Comparison of ENCODE assay signal across 24 cellular contexts in genomic region chr1:41611068-41611931, GRCh38.
DNase-seq lines count a peak whose midpoint lies in the region; ATAC-seq, FAIRE-seq and TF ChIP-seq lines count a peak whose summit lies in the region.
"Had no signal": no experiment of that assay in that cellular context is flagged by ENCODE, and none has a peak within 500 bp of the region (broad histone marks: within the 10 kb centered on the region; RNA-seq: fewer than 3 reads in every experiment).

No MANE protein-coding gene starts in this region.

- H3K36me3 ChIP-seq in H1 (ENCODE audit: control insufficient read depth in 2 of 4, insufficient read depth in 4 of 4, low read length in 3 of 4) = no peaks in the 10 kb centered on the region
- no peaks in the 10 kb centered on the region for H3K36me3 ChIP-seq in vagina
- H3K36me3 ChIP-seq: ascending aorta had no signal

- no peak for TF ChIP-seq CTCF in H1 (IDR thresholded peaks at IDR 0.05; ENCODE audit: control extremely low read depth in 1 of 3, insufficient read depth in 1 of 3, low read depth in 1 of 3, low read length in 3 of 3)
- no peak for TF ChIP-seq CTCF in vagina (IDR thresholded peaks at IDR 0.05)

- no peak overlapping the region for H2BK120ac ChIP-seq in H1 (replicated peaks; ENCODE audit: low read depth, low read length)

- CTCF ChIA-PET in activated naive CD4-positive, alpha-beta T cell treated with anti-CD3 and anti-CD28 coated beads, Interleukin-2, amount 10 ng/mL, durations not matched to agents 7 days and 5 days (lab: Charles Lee) = no interaction called here
- CTCF ChIA-PET in H1 (lab: Charles Lee; ENCODE audit: partially characterized antibody) = interaction anchor here (1.0 to 2.5 kb wide), 5 partner anchors 11 to 46 kb away, joined by 3 to 7 read pairs (median 4); no protein-coding TSS in a partner anchor

- TF ChIP-seq POLR2A in H1 (IDR thresholded peaks at IDR 0.05; ENCODE audit: control extremely low read depth in 1 of 2, low read depth in 2 of 2, low read length in 2 of 2) (no peak), vagina (IDR thresholded peaks at IDR 0.05) (no peak)

- H3K4me3 ChIP-seq in H1 (ENCODE audit: extremely low read depth in 1 of 4, insufficient read depth in 2 of 4, low read depth in 3 of 4, low read length in 4 of 4) (no peak overlapping the region), vagina (no peak overlapping the region)
- H3K4me3 ChIP-seq: ascending aorta had no signal

- no peak overlapping the region for H3K9ac ChIP-seq in H1 (replicated peaks in 1 of 4; ENCODE audit: extremely low read depth in 1 of 4, low read depth in 3 of 4, low read length in 3 of 4)

- no peaks in the 10 kb centered on the region for H3K79me1 ChIP-seq in H1 (ENCODE audit: low read depth, low read length)

- no peak overlapping the region for H3K4me3 Mint-ChIP-seq in activated naive CD4-positive, alpha-beta T cell treated with anti-CD3 and anti-CD28 coated beads, Interleukin-2, amount 10 ng/mL, durations not matched to agents 7 days and 5 days
- H3K4me3 Mint-ChIP-seq: activated CD4-positive, alpha-beta T cell treated with anti-CD3 and anti-CD28 coated beads, Interleukin-2, amount 10 ng/mL, durations not matched to agents 24 days and 14 days; naive thymus-derived CD4-positive, alpha-beta T cell; T-cell had no signal

- H3K27me3 ChIP-seq in H1 (replicated peaks in 1 of 4; ENCODE audit: control insufficient read depth in 3 of 4, extremely low read depth in 1 of 4, insufficient read depth in 3 of 4, low read length in 3 of 4) (no peaks in the 10 kb centered on the region; a peak in 1 of 7 replicates), vagina (no peaks in the 10 kb centered on the region)
- H3K27me3 ChIP-seq: ascending aorta had no signal

- no peaks in the 10 kb centered on the region for H3K23me2 ChIP-seq in H1 (ENCODE audit: low read depth, low read length)

- H3K9me3 Mint-ChIP-seq in activated naive CD4-positive, alpha-beta T cell treated with anti-CD3 and anti-CD28 coated beads, Interleukin-2, amount 10 ng/mL, durations not matched to agents 7 days and 5 days = peaks cover 1% of the 10 kb centered on the region
- H3K9me3 Mint-ChIP-seq: naive thymus-derived CD4-positive, alpha-beta T cell; T-cell had no signal

- H3K36me3 Mint-ChIP-seq in activated naive CD4-positive, alpha-beta T cell treated with anti-CD3 and anti-CD28 coated beads, Interleukin-2, amount 10 ng/mL, durations not matched to agents 7 days and 5 days = peaks cover 9% of the 10 kb centered on the region

- no peak for TF ChIP-seq RAD21 in H1 (IDR thresholded peaks at IDR 0.05 in 1 of 2, conservative IDR thresholded peaks at IDR 0.05 in 1 of 2; ENCODE audit: low read depth in 2 of 2, low read length in 2 of 2)

- H3K4me1 ChIP-seq in H1 (replicated peaks in 1 of 4; ENCODE audit: control insufficient read depth in 3 of 4, insufficient read depth in 4 of 4, low read length in 3 of 4) (no peaks in the 10 kb centered on the region; a peak in 1 of 7 replicates), vagina (peaks cover 16% of the 10 kb centered on the region)
- H3K4me1 ChIP-seq: ascending aorta had no signal

- no peak for ATAC-seq in GM18907 (IDR thresholded peaks at IDR 0.05; ENCODE audit: unreplicated experiment)
- ATAC-seq: naive thymus-derived CD4-positive, alpha-beta T cell; right cardiac atrium; T-cell had no signal

- no peak for DNase-seq in activated naive CD4-positive, alpha-beta T cell treated with anti-CD3 and anti-CD28 coated beads, Interleukin-2, amount 10 ng/mL, durations not matched to agents 7 days and 5 days
- no peak for DNase-seq in activated naive CD4-positive, alpha-beta T cell (lab: John Stamatoyannopoulos, UW)
- DNase-seq in NCI-H2029 (lab: John Stamatoyannopoulos, UW) = peak; percentile 69
- no peak for DNase-seq in H1 (ENCODE audit: low read depth in 1 of 2, low spot score in 2 of 2)
- peak; percentile 70 to 74 for DNase-seq in vagina (ENCODE audit: extremely low spot score in 2 of 2)
- no peak for DNase-seq in DMS79 (lab: John Stamatoyannopoulos, UW)
- no peak for DNase-seq in AG08396 (ENCODE audit: low spot score)
- DNase-seq: activated CD4-positive, alpha-beta T cell treated with anti-CD3 and anti-CD28 coated beads, Interleukin-2, amount 10 ng/mL, durations not matched to agents 24 days and 14 days; activated CD8-positive, alpha-beta memory T cell treated with anti-CD3 and anti-CD28 coated beads, Interleukin-2, amount 50 U/mL, for 4 hours; activated gamma-delta T cell; C1 segment of cervical spinal cord; cerebellar nuclear complex; effector CD8-positive, alpha-beta T cell; mesenchymal stem cell; MM.1S; NCI-H1930; NCI-H446; right cardiac atrium; stimulated activated CD8-positive, alpha-beta memory T cell treated with anti-CD3 and anti-CD28 coated beads, Interleukin-4, amount 100 ng/mL, for 48 hours; substantia nigra; T-cell had no signal

- no peak overlapping the region for H2BK20ac ChIP-seq in H1 (ENCODE audit: low read length)

- no peak for FAIRE-seq in H1 (lab: Jason Lieb, UNC)

- no peak overlapping the region for H2BK12ac ChIP-seq in H1 (ENCODE audit: low read depth, low read length)

- no peak overlapping the region for H3K56ac ChIP-seq in H1 (replicated peaks; ENCODE audit: insufficient read length, low read depth, low read length)

- H4K8ac ChIP-seq in H1 (ENCODE audit: extremely low read depth, insufficient read depth, low read length) = no peak overlapping the region; the same call in 1 of the 2 replicates

- H3K4me1 Mint-ChIP-seq in activated naive CD4-positive, alpha-beta T cell treated with anti-CD3 and anti-CD28 coated beads, Interleukin-2, amount 10 ng/mL, durations not matched to agents 7 days and 5 days = peaks cover 14% of the 10 kb centered on the region

- intact Hi-C loops in vagina (cut with DNase I) = no loop called here

- H4K91ac ChIP-seq in H1 (replicated peaks; ENCODE audit: insufficient read length, low read length) = no peak overlapping the region

- no peak overlapping the region for H3K4ac ChIP-seq in H1 (replicated peaks; ENCODE audit: insufficient read length, low read depth, low read length)

- no peak overlapping the region for H3K14ac ChIP-seq in H1 (ENCODE audit: insufficient read length)

- no peaks in the 10 kb centered on the region for H4K20me1 ChIP-seq in H1 (replicated peaks in 1 of 2; ENCODE audit: control insufficient read depth in 1 of 2, insufficient read depth in 2 of 2, low read length in 2 of 2)

- no peak overlapping the region for H4K5ac ChIP-seq in H1 (ENCODE audit: insufficient read length, low read depth, low read length)

- peak overlapping the region; percentile 50 for H3K27ac Mint-ChIP-seq in activated naive CD4-positive, alpha-beta T cell treated with anti-CD3 and anti-CD28 coated beads, Interleukin-2, amount 10 ng/mL, durations not matched to agents 7 days and 5 days
- H3K27ac Mint-ChIP-seq: T-cell had no signal

- H3K79me2 ChIP-seq in H1 (ENCODE audit: control insufficient read depth in 1 of 2, insufficient read depth in 2 of 2, low read length in 2 of 2) = no peaks in the 10 kb centered on the region

- H3K9me3 ChIP-seq in H1 (ENCODE audit: insufficient read depth in 2 of 2, low read depth in 1 of 2, low read length in 1 of 2) (no peaks in the 10 kb centered on the region), vagina (no peaks in the 10 kb centered on the region)
- H3K9me3 ChIP-seq: ascending aorta had no signal

- H2AK5ac ChIP-seq in H1 (ENCODE audit: low read depth, low read length) = no peak overlapping the region

- no peak overlapping the region for H3K18ac ChIP-seq in H1 (ENCODE audit: extremely low read depth, low read length)

- no peak overlapping the region for H2BK5ac ChIP-seq in H1 (ENCODE audit: low read depth, low read length)

- POLR2A ChIA-PET in H1 (lab: Charles Lee; ENCODE audit: partially characterized antibody) = no interaction called here

- no peak overlapping the region for H3K23ac ChIP-seq in H1 (ENCODE audit: insufficient read length)

- peak overlapping the region; percentile 41; the same call in 1 of the 2 replicates for H2AFZ ChIP-seq in H1 (ENCODE audit: low read length)

- no peaks in the 10 kb centered on the region for H3K27me3 Mint-ChIP-seq in activated naive CD4-positive, alpha-beta T cell treated with anti-CD3 and anti-CD28 coated beads, Interleukin-2, amount 10 ng/mL, durations not matched to agents 7 days and 5 days
- H3K27me3 Mint-ChIP-seq: activated CD4-positive, alpha-beta T cell treated with anti-CD3 and anti-CD28 coated beads, Interleukin-2, amount 10 ng/mL, durations not matched to agents 24 days and 14 days; naive thymus-derived CD4-positive, alpha-beta T cell; T-cell had no signal

- H3K27ac ChIP-seq in H1 (ENCODE audit: low read depth, low read length) (no peak overlapping the region), vagina (no peak overlapping the region)
- H3K27ac ChIP-seq: ascending aorta had no signal

- 90% methylated on average over 17 of the region's 17 CpGs; no CpG with 5 or more reads in 1 of the 2 experiments for WGBS in H1 (ENCODE audit: extremely low coverage in 1 of 2, insufficient coverage in 1 of 2, insufficient read length in 1 of 2, insufficient replicate concordance in 2 of 2, low coverage in 1 of 2, low lambda C conversion rate in 2 of 2, missing lambda C conversion rate in 1 of 2), 2 experiments

- no peak overlapping the region for H3K4me2 ChIP-seq in H1 (ENCODE audit: insufficient read depth in 1 of 2, low read depth in 2 of 2, low read length in 2 of 2)

- no peak overlapping the region for H2BK15ac ChIP-seq in H1 (ENCODE audit: low read length)

- TF ChIP-seq EP300 in H1 (IDR thresholded peaks at IDR 0.05; ENCODE audit: borderline replicate concordance in 1 of 2, low read depth in 2 of 2, low read length in 2 of 2) = no peak

TF ChIP-seq in H1, 55 proteins besides CTCF, POLR2A, EP300 and RAD21:
- TF ChIP-seq SP2 (IDR thresholded peaks at IDR 0.05; ENCODE audit: low read length) = no peak

Comparison
In these comparisons a context has a peak if more than half of its experiments do, and no peak if none do; other contexts are left out.
1. DNase-seq: peak in NCI-H2029 (single experiment) and vagina (2 of 2); none in activated naive CD4-positive, alpha-beta T cell treated with anti-CD3 and anti-CD28 coated beads, Interleukin-2, amount 10 ng/mL, durations not matched to agents 7 days and 5 days (single experiment), activated naive CD4-positive, alpha-beta T cell (0 of 4), H1 (0 of 2), DMS79 (single experiment) and AG08396 (single experiment).